In genomic region chr11:47225552-47226137, GRCh38 we compare ENCODE assay signal across 1 cellular context.
TF ChIP-seq lines count a peak whose summit lies in the region.

No MANE protein-coding gene starts in this region.

TF ChIP-seq in HepG2, 621 proteins besides CTCF, POLR2A, EP300 and RAD21:
- 0 out of 2 replicates have a peak, but pooled peaks have one; percentile 28 for TF ChIP-seq RBFOX2 (IDR thresholded peaks at IDR 0.05; ENCODE audit: low read depth, low read length)
- TF ChIP-seq TEF (CRISPR knock-in tag; IDR thresholded peaks at IDR 0.05): no peak
- TF ChIP-seq REXO4 (CRISPR knock-in tag; IDR thresholded peaks at IDR 0.05; ENCODE audit: borderline replicate concordance): no peak
TF ChIP-seq in HepG2: peak in this region for 1.
